ENCODE assay signal across 15 cellular contexts in genomic region chr2:229835601-229836283, GRCh38.
DNase-seq lines count a peak whose midpoint lies in the region; ATAC-seq and TF ChIP-seq lines count a peak whose summit lies in the region.
"Had no signal": no experiment of that assay in that cellular context is flagged by ENCODE, and none has a peak within 500 bp of the region (broad histone marks: within the 10 kb centered on the region; RNA-seq: fewer than 3 reads in every experiment).

No MANE protein-coding gene starts in this region.

- H3K9me3 Mint-ChIP-seq in activated CD8-positive, alpha-beta memory T cell treated with anti-CD3 and anti-CD28 coated beads, Interleukin-2, amount 10 ng/mL, durations not matched to agents 7 days and 5 days (ENCODE audit: low read depth): no peaks in the 10 kb centered on the region
- H3K9me3 Mint-ChIP-seq in naive thymus-derived CD8-positive, alpha-beta T cell: no peaks in the 10 kb centered on the region
- H3K9me3 Mint-ChIP-seq: activated naive CD4-positive, alpha-beta T cell treated with anti-CD3 and anti-CD28 coated beads, Interleukin-2, amount 50 U/mL, for 72 hours had no signal

- no peak overlapping the region for H3K27ac ChIP-seq in WERI-Rb-1
- H3K27ac ChIP-seq: left ventricle myocardium inferior, SJSA1 had no signal

- peaks cover 37% of the 10 kb centered on the region for H3K36me3 Mint-ChIP-seq in activated CD8-positive, alpha-beta memory T cell treated with anti-CD3 and anti-CD28 coated beads, Interleukin-2, amount 10 ng/mL, durations not matched to agents 7 days and 5 days
- H3K36me3 Mint-ChIP-seq in naive thymus-derived CD8-positive, alpha-beta T cell: peaks cover 4 to 59% (median 28%) of the 10 kb centered on the region in 3 donors

- no peaks in the 10 kb centered on the region for H3K9me3 ChIP-seq in WERI-Rb-1 (ENCODE audit: severe bottlenecking)
- H3K9me3 ChIP-seq: left ventricle myocardium inferior, SJSA1 had no signal

- no peak overlapping the region for H3K4me3 Mint-ChIP-seq in activated CD8-positive, alpha-beta memory T cell treated with anti-CD3 and anti-CD28 coated beads, Interleukin-2, amount 10 ng/mL, durations not matched to agents 7 days and 5 days
- peak overlapping the region; percentile 22 to 81 (median 54) for H3K4me3 Mint-ChIP-seq in naive thymus-derived CD8-positive, alpha-beta T cell

- ATAC-seq in activated CD8-positive, alpha-beta memory T cell treated with anti-CD3 and anti-CD28 coated beads, Interleukin-2, amount 10 ng/mL, durations not matched to agents 7 days and 5 days: peak; percentile 49
- ATAC-seq in naive thymus-derived CD8-positive, alpha-beta T cell: peak; percentile 70 to 94

- H3K4me3 ChIP-seq in astrocyte of the spinal cord (ENCODE audit: low read depth, low read length) (no peak overlapping the region), WERI-Rb-1 (ENCODE audit: low read depth, low read length) (no peak overlapping the region)
- H3K4me3 ChIP-seq: left ventricle myocardium inferior, SJSA1 had no signal

- no peaks in the 10 kb centered on the region for H3K27me3 ChIP-seq in WERI-Rb-1 (ENCODE audit: insufficient read depth, low read depth, severe bottlenecking)
- H3K27me3 ChIP-seq: SJSA1 had no signal

- H3K27ac Mint-ChIP-seq in activated CD8-positive, alpha-beta memory T cell treated with anti-CD3 and anti-CD28 coated beads, Interleukin-2, amount 10 ng/mL, durations not matched to agents 7 days and 5 days: peak overlapping the region; percentile 5
- H3K27ac Mint-ChIP-seq in naive thymus-derived CD8-positive, alpha-beta T cell: peak overlapping the region; percentile 44 to 96 (median 80)
- H3K27ac Mint-ChIP-seq: activated naive CD4-positive, alpha-beta T cell treated with anti-CD3 and anti-CD28 coated beads, Interleukin-2, amount 50 U/mL, for 72 hours had no signal

- H3K36me3 ChIP-seq in WERI-Rb-1: peaks cover 6% of the 10 kb centered on the region

- POLR2A ChIA-PET in naive thymus-derived CD8-positive, alpha-beta T cell (lab: Charles Lee): interaction anchor here (0.6 to 2.7 kb wide), 3 partner anchors 16 to 86 kb away, joined by 4 to 15 read pairs (median 9); partner anchors contain the start of gene TRIP12

- peaks cover 44% of the 10 kb centered on the region for H3K4me1 Mint-ChIP-seq in activated CD8-positive, alpha-beta memory T cell treated with anti-CD3 and anti-CD28 coated beads, Interleukin-2, amount 10 ng/mL, durations not matched to agents 7 days and 5 days
- H3K4me1 Mint-ChIP-seq in naive thymus-derived CD8-positive, alpha-beta T cell: peaks cover 17 to 72% (median 68%) of the 10 kb centered on the region in 4 donors

- TF ChIP-seq CTCF in astrocyte of the spinal cord (IDR thresholded peaks at IDR 0.05; ENCODE audit: low read depth, low read length): no peak
- TF ChIP-seq CTCF in WERI-Rb-1 (IDR thresholded peaks at IDR 0.05; ENCODE audit: low read depth, low read length): no peak

- CTCF ChIA-PET in activated CD8-positive, alpha-beta memory T cell treated with anti-CD3 and anti-CD28 coated beads, Interleukin-2, amount 10 ng/mL, durations not matched to agents 7 days and 5 days (lab: Charles Lee): interaction anchor here (0.6 to 1.6 kb wide), 4 partner anchors 9 to 86 kb away, joined by 3 to 5 read pairs (median 4); no protein-coding TSS in a partner anchor

- no peaks in the 10 kb centered on the region for H3K27me3 Mint-ChIP-seq in activated CD8-positive, alpha-beta memory T cell treated with anti-CD3 and anti-CD28 coated beads, Interleukin-2, amount 10 ng/mL, durations not matched to agents 7 days and 5 days
- H3K27me3 Mint-ChIP-seq in naive thymus-derived CD8-positive, alpha-beta T cell: no peaks in the 10 kb centered on the region

- no peak for DNase-seq in activated CD8-positive, alpha-beta memory T cell treated with anti-CD3 and anti-CD28 coated beads, Interleukin-2, amount 10 ng/mL, durations not matched to agents 7 days and 5 days
- DNase-seq in activated CD8-positive, alpha-beta memory T cell treated with anti-CD3 and anti-CD28 coated beads, Interleukin-2, amount 50 U/mL, for 48 hours: no peak
- DNase-seq in H4 (ENCODE audit: low spot score) (peak; percentile 44), astrocyte of the spinal cord (ENCODE audit: low read depth, low spot score) (peak; percentile 50), cerebellar cortex (ENCODE audit: low spot score) (no peak), putamen (ENCODE audit: low spot score) (no peak), WERI-Rb-1 (no peak)
- DNase-seq in naive thymus-derived CD8-positive, alpha-beta T cell: peak in 4 of 10 donors; percentile 15 to 74 (median 52)
- DNase-seq: HCEC 1CT; left ventricle myocardium inferior; NCI-H1436 treated with DMSO at 0.1 percent for 48 hours; NCI-H748 treated with DMSO at 0.1 percent for 48 hours; stimulated activated CD4-positive, alpha-beta T cell treated with anti-CD3 and anti-CD28 coated beads, Interleukin-12 subunit alpha, Interleukin-12 subunit beta, amount 100 ng/mL, for 4 hours had no signal

- in situ Hi-C loops in astrocyte of the spinal cord (cut with HindIII; ENCODE audit: low sequenced_read_pairs): no loop called here

Comparison
In these comparisons a context has a peak if more than half of its experiments do, and no peak if none do; other contexts are left out.
1. DNase-seq: peak in H4 (single experiment) and astrocyte of the spinal cord (single experiment); none in activated CD8-positive, alpha-beta memory T cell treated with anti-CD3 and anti-CD28 coated beads, Interleukin-2, amount 10 ng/mL, durations not matched to agents 7 days and 5 days (single experiment), activated CD8-positive, alpha-beta memory T cell treated with anti-CD3 and anti-CD28 coated beads, Interleukin-2, amount 50 U/mL, for 48 hours (single experiment), cerebellar cortex (single experiment), putamen (single experiment) and WERI-Rb-1 (single experiment).